In the genomic region with DNA sequence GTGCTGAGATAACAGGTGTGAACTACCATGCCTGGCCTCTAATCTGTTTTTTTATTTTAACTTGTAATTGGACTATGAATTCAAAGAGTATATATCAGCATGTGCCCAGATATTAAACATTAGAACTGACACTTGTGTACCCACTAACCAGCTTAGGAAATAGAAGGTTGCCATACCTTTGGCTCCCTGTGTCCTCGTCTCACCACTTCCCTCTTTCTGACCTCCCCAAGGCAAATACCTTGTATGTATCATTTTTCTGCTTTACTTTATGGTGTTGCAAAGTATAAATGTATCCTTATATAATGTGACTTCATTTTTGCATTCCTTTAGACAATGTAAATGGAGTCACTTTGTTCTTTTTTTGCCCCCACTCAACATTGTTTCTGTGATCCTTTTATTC, we compare ENCODE assay signal across 1 cellular context.
TF ChIP-seq lines count a peak whose summit lies in the region.

No MANE protein-coding gene starts in this region.

TF ChIP-seq in HEK293T, 16 proteins besides CTCF, POLR2A, EP300 and RAD21 (continued from another document):
- no peak for TF ChIP-seq BHLHE40 (IDR thresholded peaks at IDR 0.05; ENCODE audit: borderline replicate concordance)
- no peak for TF ChIP-seq CTBP1 (IDR thresholded peaks at IDR 0.05; ENCODE audit: borderline replicate concordance)
- no peak for TF ChIP-seq ZNF384 (IDR thresholded peaks at IDR 0.05)
- TF ChIP-seq NFRKB (IDR thresholded peaks at IDR 0.05), result no peak
- no peak for TF ChIP-seq ELF4 (IDR thresholded peaks at IDR 0.05)
- no peak for TF ChIP-seq PKNOX1 (IDR thresholded peaks at IDR 0.05)
- TF ChIP-seq FOXA1 (IDR thresholded peaks at IDR 0.05), result no peak
- TF ChIP-seq FOXM1 (IDR thresholded peaks at IDR 0.05; ENCODE audit: borderline replicate concordance), result no peak
- no peak for TF ChIP-seq FOXK2 (IDR thresholded peaks at IDR 0.05)
- no peak for TF ChIP-seq SP1 (IDR thresholded peaks at IDR 0.05)
- no peak for TF ChIP-seq LEF1 (IDR thresholded peaks at IDR 0.05; ENCODE audit: borderline replicate concordance)
TF ChIP-seq in HEK293T: peak in this region for 0.
